12 cellular contexts compared by ENCODE assay signal in genomic region chr22:19849800-19850481, GRCh38. TPM values are rescaled to one million over a fixed set of nuclear protein-coding genes. Genes with fewer than 3 reads are reported as not detected.
DNase-seq lines count a peak whose midpoint lies in the region; ATAC-seq and TF ChIP-seq lines count a peak whose summit lies in the region.
"Had no signal": no experiment of that assay in that cellular context is flagged by ENCODE, and none has a peak within 500 bp of the region (broad histone marks: within the 10 kb centered on the region; RNA-seq: fewer than 3 reads in every experiment).

No MANE protein-coding gene starts in this region.

- H3K9ac ChIP-seq in IMR-90 (ENCODE audit: low read depth, low read length): no peak overlapping the region

- H3K36me3 ChIP-seq in CD4-positive, CD25-positive, alpha-beta regulatory T cell (ENCODE audit: control insufficient read depth, insufficient read depth, low read length): peaks cover 20% of the 10 kb centered on the region
- peaks cover 34% of the 10 kb centered on the region for H3K36me3 ChIP-seq in IMR-90 (ENCODE audit: control insufficient read depth, insufficient read depth, low read length)
- peaks cover 29% of the 10 kb centered on the region for H3K36me3 ChIP-seq in osteoblast (ENCODE audit: insufficient read depth, low read length)
- peaks cover 4% of the 10 kb centered on the region for H3K36me3 ChIP-seq in mucosa of descending colon (ENCODE audit: low read depth)

- no peak overlapping the region for H4K91ac ChIP-seq in IMR-90 (ENCODE audit: insufficient read depth, low read depth, low read length)

- intact Hi-C loops in IMR-90 (cut with micrococcal nuclease) (loop anchor here (5.0 kb wide), 1 partner anchor 118 kb away; no protein-coding TSS in a partner anchor), mucosa of descending colon (cut with DNase I, micrococcal nuclease) (no loop called here)

- no peak overlapping the region for H3K4ac ChIP-seq in IMR-90 (ENCODE audit: low read depth, low read length)

- H2AFZ ChIP-seq in IMR-90 (replicated peaks; ENCODE audit: low read length, poor library complexity) (no peak overlapping the region), osteoblast (ENCODE audit: low read length) (no peak overlapping the region)

- H3K4me1 ChIP-seq in CD4-positive, CD25-positive, alpha-beta regulatory T cell (ENCODE audit: control insufficient read depth, insufficient read depth, low read length, poor library complexity, severe bottlenecking): peaks cover 43% of the 10 kb centered on the region
- H3K4me1 ChIP-seq in IMR-90 (ENCODE audit: control insufficient read depth, insufficient read depth, low read length) (peaks cover 11% of the 10 kb centered on the region), osteoblast (ENCODE audit: insufficient read depth, low read length) (peaks cover 14% of the 10 kb centered on the region), mucosa of descending colon (ENCODE audit: low read depth) (peaks cover 13% of the 10 kb centered on the region)

- no peak for ATAC-seq in CD4-positive, CD25-positive, alpha-beta regulatory T cell (ENCODE audit: low read depth in 2 of 2)
- ATAC-seq in IMR-90 (ENCODE audit: low read depth): no peak
- ATAC-seq in mucosa of descending colon: no peak
- ATAC-seq in GM18498 (IDR thresholded peaks at IDR 0.05; ENCODE audit: unreplicated experiment): no peak
- ATAC-seq: gastrocnemius medialis had no signal

- no peak overlapping the region for H2AK5ac ChIP-seq in IMR-90 (ENCODE audit: low read depth, low read length)

- H3K36me3 Mint-ChIP-seq in CD4-positive, CD25-positive, alpha-beta regulatory T cell: peaks cover 13% of the 10 kb centered on the region

- H3K9me3 ChIP-seq in CD4-positive, CD25-positive, alpha-beta regulatory T cell (ENCODE audit: control insufficient read depth in 2 of 2, low read length in 2 of 2): no peaks in the 10 kb centered on the region
- H3K9me3 ChIP-seq in IMR-90 (ENCODE audit: control insufficient read depth, insufficient read depth, low read length): peaks cover 3% of the 10 kb centered on the region; the same call in 1 of the 2 replicates
- H3K9me3 ChIP-seq in osteoblast (ENCODE audit: low read depth, low read length): no peaks in the 10 kb centered on the region
- H3K9me3 ChIP-seq in mucosa of descending colon: no peaks in the 10 kb centered on the region
- H3K9me3 ChIP-seq: gastrocnemius medialis had no signal

- H3K23ac ChIP-seq in IMR-90 (ENCODE audit: low read depth, low read length): no peak overlapping the region

- no peak for DNase-seq in CD4-positive, CD25-positive, alpha-beta regulatory T cell
- DNase-seq in IMR-90: no peak
- peak; percentile 89 for DNase-seq in epithelial cell of esophagus (ENCODE audit: low read depth)
- DNase-seq in osteoblast (ENCODE audit: insufficient read length, low spot score, missing footprints): peak; percentile 6
- DNase-seq in caudate nucleus (lab: John Stamatoyannopoulos, UW): no peak
- no peak for DNase-seq in mucosa of descending colon
- no peak for DNase-seq in activated CD4-positive, alpha-beta T cell treated with anti-CD3 and anti-CD28 coated beads for 1 hour
- DNase-seq: dorsolateral prefrontal cortex, gastrocnemius medialis, NCI-H1417, NCI-H526 had no signal

- TF ChIP-seq CTCF in IMR-90 (conservative IDR thresholded peaks at IDR 0.05; ENCODE audit: low read depth, low read length): no peak
- no peak for TF ChIP-seq CTCF in epithelial cell of esophagus (IDR thresholded peaks at IDR 0.05; ENCODE audit: insufficient read depth, low read depth, low read length, missing control alignments)
- no peak for TF ChIP-seq CTCF in osteoblast (IDR thresholded peaks at IDR 0.05; ENCODE audit: extremely low read depth, low read depth, low read length)
- no peak for TF ChIP-seq CTCF in mucosa of descending colon (IDR thresholded peaks at IDR 0.05)

- H4K20me1 ChIP-seq in IMR-90 (ENCODE audit: insufficient read depth, low read length): peaks cover 70% of the 10 kb centered on the region
- H4K20me1 ChIP-seq in osteoblast (ENCODE audit: insufficient read depth, low read length): peaks cover 31% of the 10 kb centered on the region

- no peak overlapping the region for H4K5ac ChIP-seq in IMR-90 (ENCODE audit: low read depth, low read length)

- no peak for TF ChIP-seq RAD21 in IMR-90 (IDR thresholded peaks at IDR 0.05; ENCODE audit: low read length)

- peak overlapping the region in 2 of 3 donors; percentile 36 to 88 for H3K27ac Mint-ChIP-seq in CD4-positive, CD25-positive, alpha-beta regulatory T cell

- H3K4me2 ChIP-seq in IMR-90 (ENCODE audit: low read depth, low read length) (no peak overlapping the region), osteoblast (ENCODE audit: insufficient read depth, low read length) (no peak overlapping the region)

- H3K4me1 Mint-ChIP-seq in CD4-positive, CD25-positive, alpha-beta regulatory T cell: peaks cover 8 to 69% (median 39%) of the 10 kb centered on the region in 4 donors

- H2BK5ac ChIP-seq in IMR-90 (ENCODE audit: low read depth, low read length, poor library complexity, severe bottlenecking): no peak overlapping the region

- H3K4me3 ChIP-seq in CD4-positive, CD25-positive, alpha-beta regulatory T cell (ENCODE audit: low read depth, low read length): no peak overlapping the region
- H3K4me3 ChIP-seq in IMR-90 (ENCODE audit: insufficient read depth, low read depth, low read length) (no peak overlapping the region), epithelial cell of esophagus (ENCODE audit: low read length) (no peak overlapping the region), osteoblast (ENCODE audit: insufficient read depth, low read length) (no peak overlapping the region), mucosa of descending colon (no peak overlapping the region)
- H3K4me3 ChIP-seq: dorsolateral prefrontal cortex, gastrocnemius medialis had no signal

- 96% methylated on average over 4 of the region's 7 CpGs; no CpG with 5 or more reads in 1 of the 2 experiments for WGBS in IMR-90 (ENCODE audit: extremely low coverage in 2 of 2, insufficient read length in 1 of 2), 2 experiments

- H2BK20ac ChIP-seq in IMR-90 (ENCODE audit: low read depth, low read length): no peak overlapping the region

- H3K56ac ChIP-seq in IMR-90 (ENCODE audit: extremely low read depth, insufficient read depth, low read length): no peak overlapping the region

- peak overlapping the region in 2 of 4 donors; percentile 47 to 87 for H3K4me3 Mint-ChIP-seq in CD4-positive, CD25-positive, alpha-beta regulatory T cell

- BruUV-seq in IMR-90 (replicated peaks; lab: Mats Ljungman, UMichigan): no TSS peak

- H3K79me1 ChIP-seq in IMR-90 (ENCODE audit: low read depth in 1 of 2, low read length in 2 of 2): peaks cover 28 to 92% of the 10 kb centered on the region in 2 experiments

- H3K9me3 Mint-ChIP-seq in CD4-positive, CD25-positive, alpha-beta regulatory T cell: peaks cover 0 to 1% (median 0%) of the 10 kb centered on the region in 7 donors

- H4K8ac ChIP-seq in IMR-90 (ENCODE audit: low read depth in 2 of 2, low read length in 2 of 2): no peak overlapping the region

- H3K27me3 Mint-ChIP-seq in CD4-positive, CD25-positive, alpha-beta regulatory T cell: no peaks in the 10 kb centered on the region

- H3K14ac ChIP-seq in IMR-90 (replicated peaks; ENCODE audit: low read depth, low read length): no peak overlapping the region

- H3K79me2 ChIP-seq in osteoblast (ENCODE audit: insufficient read depth, low read length): peaks cover 66% of the 10 kb centered on the region

- no peak overlapping the region for H2BK120ac ChIP-seq in IMR-90 (ENCODE audit: low read depth, low read length)

- no peak overlapping the region for H3K18ac ChIP-seq in IMR-90 (ENCODE audit: low read depth, low read length)

- POLR2A ChIA-PET in IMR-90 (lab: Charles Lee; ENCODE audit: unreplicated experiment): interaction anchor here (0.6 kb wide), 1 partner anchor 87 kb away, joined by 4 read pairs; no protein-coding TSS in a partner anchor

- TF ChIP-seq POLR2A in IMR-90 (IDR thresholded peaks at IDR 0.05; ENCODE audit: low read depth, low read length): no peak

- no peak overlapping the region for H2AK9ac ChIP-seq in IMR-90 (replicated peaks; ENCODE audit: low read depth, low read length, poor library complexity)

- no peak overlapping the region for H3K27ac ChIP-seq in CD4-positive, CD25-positive, alpha-beta regulatory T cell (ENCODE audit: insufficient read depth, low read length, poor library complexity, severe bottlenecking)
- H3K27ac ChIP-seq in IMR-90 (ENCODE audit: insufficient read depth, low read length) (no peak overlapping the region), osteoblast (ENCODE audit: low read depth, low read length) (no peak overlapping the region), caudate nucleus (ENCODE audit: low read depth, low read length) (no peak overlapping the region)

- peaks cover 33% of the 10 kb centered on the region for H3K9me1 ChIP-seq in IMR-90 (ENCODE audit: insufficient read depth, low read length)

- in situ Hi-C loops in IMR-90 (cut with MboI; ENCODE audit: low sequenced_read_pairs): no loop called here

- CTCF ChIA-PET in IMR-90 (lab: Yijun Ruan, JAX): no interaction called here

- dilution Hi-C loops in IMR-90 (cut with HindIII; ENCODE audit: low sequenced_read_pairs, unreplicated experiment): no loop called here

- H2BK15ac ChIP-seq in IMR-90 (ENCODE audit: low read depth, low read length): no peak overlapping the region

- H3K27me3 ChIP-seq in CD4-positive, CD25-positive, alpha-beta regulatory T cell (ENCODE audit: control insufficient read depth, insufficient read depth, low read length): no peaks in the 10 kb centered on the region
- H3K27me3 ChIP-seq in IMR-90 (ENCODE audit: control insufficient read depth, insufficient read depth, low read length): no peaks in the 10 kb centered on the region
- H3K27me3 ChIP-seq in osteoblast (ENCODE audit: insufficient read depth, low read length): no peaks in the 10 kb centered on the region
- H3K27me3 ChIP-seq: dorsolateral prefrontal cortex, gastrocnemius medialis had no signal

TF ChIP-seq in IMR-90, 13 proteins besides CTCF, POLR2A, EP300 and RAD21 (continues in another document):
- TF ChIP-seq RFX5 (IDR thresholded peaks at IDR 0.05; ENCODE audit: low read depth, low read length): no peak

RNA-seq across cellular contexts. Expression of gene GNB1L, which starts 4.7 kb away (rescaled TPM):
- total RNA-seq in CD4-positive, CD25-positive, alpha-beta regulatory T cell: 8.2 TPM
- 10 to 100 TPM; 13.3 to 29.8 (median 19.7) TPM for polyA plus RNA-seq in CD4-positive, CD25-positive, alpha-beta regulatory T cell
- total RNA-seq in IMR-90 (2012; rRNA removed) (1.7 and 2.5 TPM in 2 replicates), osteoblast (4.0 and 5.6 TPM in 2 replicates), mucosa of descending colon (1 to 10 TPM; 2.7 to 4.7 (median 3.4) TPM)
- polyA plus RNA-seq in IMR-90 (2012; rRNA removed): 4.4 and 5.5 TPM in 2 replicates
- 5.3 and 8.3 TPM in 2 replicates for polyA plus RNA-seq in IMR-90 (2012; cell fraction: cytosol; rRNA removed)
- polyA plus RNA-seq in IMR-90 (2012; cell fraction: nucleus; rRNA removed; ENCODE audit: low replicate concordance): 3.5 and 12.3 TPM in 2 replicates

RNA-seq across cellular contexts. Expression of gene RTL10, which starts 4.7 kb away (rescaled TPM):
- total RNA-seq in CD4-positive, CD25-positive, alpha-beta regulatory T cell: 18.8 TPM
- 10 to 100 TPM in 2 of 4 donors, 1 to 10 TPM in 2; 7.5 to 12.6 (median 10.9) TPM for polyA plus RNA-seq in CD4-positive, CD25-positive, alpha-beta regulatory T cell
- total RNA-seq in IMR-90 (2012; rRNA removed) (8.6 TPM in 2 replicates), osteoblast (10.3 and 11.9 TPM in 2 replicates), mucosa of descending colon (10 to 100 TPM; 10.1 to 12.2 (median 11.9) TPM)
- polyA plus RNA-seq in IMR-90 (2012; rRNA removed): 12.1 and 14.0 TPM in 2 replicates
- polyA plus RNA-seq in IMR-90 (2012; cell fraction: cytosol; rRNA removed): 8.4 and 9.2 TPM in 2 replicates
- polyA plus RNA-seq in IMR-90 (2012; cell fraction: nucleus; rRNA removed; ENCODE audit: low replicate concordance): 24.4 and 41.2 TPM in 2 replicates

Comparison
In these comparisons a context has a peak if more than half of its experiments do, and no peak if none do; other contexts are left out.
1. DNase-seq: peak in epithelial cell of esophagus (single experiment) and osteoblast (single experiment); none in CD4-positive, CD25-positive, alpha-beta regulatory T cell (0 of 3), IMR-90 (single experiment), caudate nucleus (0 of 61), mucosa of descending colon (0 of 3) and activated CD4-positive, alpha-beta T cell treated with anti-CD3 and anti-CD28 coated beads for 1 hour (single experiment).